In genomic region chr5:95858661-95859326, GRCh38 we compare ENCODE assay signal across 8 cellular contexts. TPM values are rescaled to one million over a fixed set of nuclear protein-coding genes. Genes with fewer than 3 reads are reported as not detected.
DNase-seq lines count a peak whose midpoint lies in the region; ATAC-seq and TF ChIP-seq lines count a peak whose summit lies in the region.

No MANE protein-coding gene starts in this region.

- POLR2A ChIA-PET in AG04450 (lab: Yijun Ruan, JAX): interaction anchor here (1.0 to 3.1 kb wide), 7 partner anchors 36 to 479 kb away, joined by 3 to 10 read pairs (median 5); partner anchors contain the start of gene GLRX

- ATAC-seq in GM18870 (IDR thresholded peaks at IDR 0.05; ENCODE audit: unreplicated experiment) (peak; percentile 66), HG03135 (IDR thresholded peaks at IDR 0.05; ENCODE audit: unreplicated experiment) (peak; percentile 93)

- no peaks in the 10 kb centered on the region for H3K9me3 ChIP-seq in AG04450 (ENCODE audit: control insufficient read depth, insufficient read depth, low read length)

- DNase-seq in AG04450 (ENCODE audit: low read depth, low spot score) (peak; percentile 98), NCI-H2227 (lab: John Stamatoyannopoulos, UW; ENCODE audit: unreplicated experiment) (peak; percentile 85), cardiac fibroblast (ENCODE audit: low read depth in 2 of 2) (peak; percentile 98 to 100), iris pigment epithelial cell (ENCODE audit: low read depth) (peak; percentile 99)
- DNase-seq in activated CD4-positive, CD25-positive, alpha-beta regulatory T cell (lab: John Stamatoyannopoulos, UW): peak; percentile 81 to 90 (median 87)
- peak; percentile 89 to 90 for DNase-seq in stimulated activated CD4-positive, alpha-beta T cell treated with anti-CD3 and anti-CD28 coated beads, Interleukin-12 subunit alpha, Interleukin-12 subunit beta, amount 100 ng/mL, for 24 hours (ENCODE audit: low read depth in 2 of 2)

- peak overlapping the region; percentile 100 for H3K27ac ChIP-seq in AG04450 (ENCODE audit: low read depth, low read length)

- TF ChIP-seq CTCF in AG04450 (IDR thresholded peaks at IDR 0.05; ENCODE audit: low read depth, low read length) (peak; percentile 98), cardiac fibroblast (IDR thresholded peaks at IDR 0.05; ENCODE audit: low read depth, low read length) (peak; percentile 98)

- no peaks in the 10 kb centered on the region for H3K27me3 ChIP-seq in AG04450 (ENCODE audit: control insufficient read depth, insufficient read depth, low read length)

- CTCF ChIA-PET in AG04450 (lab: Charles Lee): interaction anchor here (0.7 to 3.4 kb wide), 4 partner anchors 9 to 486 kb away, joined by 3 to 13 read pairs (median 6); no protein-coding TSS in a partner anchor

- peak overlapping the region; percentile 28 for H3K4me3 ChIP-seq in AG04450 (ENCODE audit: low read depth, low read length)
- peak overlapping the region; percentile 26 to 41 for H3K4me3 ChIP-seq in cardiac fibroblast (replicated peaks in 1 of 2; ENCODE audit: low read depth in 2 of 2, low read length in 2 of 2)

RNA-seq across cellular contexts. Expression of gene GLRX, which starts 36.3 kb away (rescaled TPM):
- polyA plus RNA-seq in AG04450 (2011; rRNA removed): 233 and 306 TPM in 2 replicates
- 94.4 and 134 TPM in 2 replicates for polyA minus RNA-seq in AG04450 (2011; rRNA and poly(A)+ RNA removed)

Comparison
In these comparisons a context has a peak if more than half of its experiments do, and no peak if none do; other contexts are left out.
1. Peak in every context shown above with its lines: DNase-seq, ATAC-seq, H3K4me3 ChIP-seq and H3K27ac ChIP-seq.